20 cellular contexts compared by ENCODE assay signal in genomic region chr7:4186513-4186780, GRCh38.
A peak's percentile ranks its signal among the peaks of the same experiment; 100 is the strongest.
DNase-seq lines count a peak whose midpoint lies in the region; ATAC-seq and TF ChIP-seq lines count a peak whose summit lies in the region.
"Had no signal": no experiment of that assay in that cellular context is flagged by ENCODE, and none has a peak within 500 bp of the region (broad histone marks: within the 10 kb centered on the region; RNA-seq: fewer than 3 reads in every experiment).

No MANE protein-coding gene starts in this region.

- no peaks in the 10 kb centered on the region for H3K9me3 Mint-ChIP-seq in MCF 10A (ENCODE audit: unreplicated experiment)
- H3K9me3 Mint-ChIP-seq: CD8-positive, alpha-beta T cell had no signal

- H3K36me3 ChIP-seq in breast epithelium (no peaks in the 10 kb centered on the region), trophoblast cell (ENCODE audit: control insufficient read depth in 1 of 2, insufficient read depth in 2 of 2, low read length in 2 of 2) (peaks cover 11 to 14% of the 10 kb centered on the region in 2 experiments), vagina (no peaks in the 10 kb centered on the region), upper lobe of left lung (no peaks in the 10 kb centered on the region)
- H3K36me3 ChIP-seq: BE2C, HAP-1 had no signal

- no peak overlapping the region for H3K4me3 ChIP-seq in breast epithelium
- H3K4me3 ChIP-seq in trophoblast cell (ENCODE audit: low read depth, low read length) = no peak overlapping the region
- H3K4me3 ChIP-seq in vagina = no peak overlapping the region
- H3K4me3 ChIP-seq in upper lobe of left lung = no peak overlapping the region
- H3K4me3 ChIP-seq: GM23338, HAP-1 had no signal

- no peak overlapping the region for H4K12ac ChIP-seq in trophoblast cell (ENCODE audit: low read depth, low read length)

- H3K4me1 ChIP-seq in breast epithelium = no peaks in the 10 kb centered on the region
- H3K4me1 ChIP-seq in trophoblast cell (ENCODE audit: control insufficient read depth in 1 of 2, insufficient read depth in 2 of 2, low read length in 2 of 2) = peaks cover 11 to 23% of the 10 kb centered on the region in 2 experiments
- peaks cover 42% of the 10 kb centered on the region for H3K4me1 ChIP-seq in vagina
- H3K4me1 ChIP-seq in upper lobe of left lung = peaks cover 0 to 11% (median 2%) of the 10 kb centered on the region in 4 donors
- H3K4me1 ChIP-seq: BE2C, Caco-2, HAP-1 had no signal

- H3K79me2 ChIP-seq in trophoblast cell (ENCODE audit: control insufficient read depth, insufficient read depth, low read length, poor library complexity) = no peaks in the 10 kb centered on the region

- H3K4ac ChIP-seq in trophoblast cell (ENCODE audit: low read depth, low read length) = no peak overlapping the region

- in situ Hi-C loops in ACHN (cut with HindIII; ENCODE audit: low pct_ligation_motif_present, low pct_unique_long_range_greater_than_20kb, low sequenced_read_pairs) = no loop called here

- H3K27ac Mint-ChIP-seq in MCF 10A (ENCODE audit: low read depth, unreplicated experiment) = no peak overlapping the region
- H3K27ac Mint-ChIP-seq: CD4-positive, CD25-positive, alpha-beta regulatory T cell; CD8-positive, alpha-beta T cell; GM23338; HFFc6 had no signal

- no peak overlapping the region for H2AFZ ChIP-seq in trophoblast cell (ENCODE audit: insufficient read depth, low read length, poor library complexity)
- H2AFZ ChIP-seq: GM23338 had no signal

- peak overlapping the region; percentile 57 to 86 for H3K27ac ChIP-seq in breast epithelium
- H3K27ac ChIP-seq in RWPE1 = peak overlapping the region; percentile 13
- H3K27ac ChIP-seq in trophoblast cell (ENCODE audit: low read depth, low read length) = no peak overlapping the region
- H3K27ac ChIP-seq in vagina = peak overlapping the region; percentile 61
- no peak overlapping the region for H3K27ac ChIP-seq in upper lobe of left lung
- H3K27ac ChIP-seq: 22Rv1, C4-2B had no signal

- H3K4me3 Mint-ChIP-seq in MCF 10A (ENCODE audit: unreplicated experiment) = no peak overlapping the region
- H3K4me3 Mint-ChIP-seq: CD4-positive, CD25-positive, alpha-beta regulatory T cell; CD8-positive, alpha-beta T cell; GM23338; HFFc6 had no signal

- peak overlapping the region; percentile 70 for H4K91ac ChIP-seq in trophoblast cell (ENCODE audit: low read depth, low read length)

- H3K9ac ChIP-seq in trophoblast cell (ENCODE audit: low read length) = no peak overlapping the region

- H3K18ac ChIP-seq in trophoblast cell (ENCODE audit: low read length) = peak overlapping the region; percentile 60

- H3K9me3 ChIP-seq in breast epithelium (no peaks in the 10 kb centered on the region), trophoblast cell (ENCODE audit: insufficient read depth, low read depth, low read length) (peaks cover 4% of the 10 kb centered on the region), vagina (no peaks in the 10 kb centered on the region), upper lobe of left lung (no peaks in the 10 kb centered on the region)
- H3K9me3 ChIP-seq: BE2C, Caco-2, HAP-1 had no signal

- peak overlapping the region; percentile 24 for H4K8ac ChIP-seq in trophoblast cell (ENCODE audit: low read depth, low read length)

- TF ChIP-seq EP300 in upper lobe of left lung (IDR thresholded peaks at IDR 0.05) = no peak

- peak overlapping the region; percentile 1 for H3K14ac ChIP-seq in trophoblast cell (ENCODE audit: low read length)

- peak overlapping the region; percentile 12 for H2BK120ac ChIP-seq in trophoblast cell (ENCODE audit: insufficient read depth, low read length, poor library complexity)

- H2AK5ac ChIP-seq in trophoblast cell (ENCODE audit: low read length) = peak overlapping the region; percentile 45

- BruUV-seq in MCF 10A (replicated peaks; lab: Mats Ljungman, UMichigan) = no TSS peak

- POLR2A ChIA-PET in MCF 10A (lab: Yijun Ruan, JAX) = no interaction called here
- POLR2A ChIA-PET in RWPE1 (lab: Yijun Ruan, JAX; ENCODE audit: low non-redundant PET) = no interaction called here

- TF ChIP-seq CTCF in breast epithelium (IDR thresholded peaks at IDR 0.05) (no peak), MCF 10A (IDR thresholded peaks at IDR 0.05; ENCODE audit: unreplicated experiment) (no peak), RWPE1 (conservative IDR thresholded peaks at IDR 0.05; ENCODE audit: low read depth) (no peak), vagina (IDR thresholded peaks at IDR 0.05) (no peak), upper lobe of left lung (IDR thresholded peaks at IDR 0.05) (no peak)

- peak overlapping the region; percentile 19 for H2BK12ac ChIP-seq in trophoblast cell (ENCODE audit: low read length)

- H3K4me2 ChIP-seq in trophoblast cell (ENCODE audit: low read length) = no peak overlapping the region
- H3K4me2 ChIP-seq: GM23338 had no signal

- DNase-seq in breast epithelium (ENCODE audit: low spot score in 2 of 2) = no peak
- no peak for DNase-seq in MCF 10A (ENCODE audit: unreplicated experiment)
- DNase-seq in RWPE1 (ENCODE audit: low spot score) = no peak
- DNase-seq in trophoblast cell = no peak
- no peak for DNase-seq in vagina (ENCODE audit: extremely low spot score in 2 of 2)
- DNase-seq in ACHN = no peak
- no peak for DNase-seq in upper lobe of left lung
- DNase-seq: AML-193; BE2C; Caco-2; CD4-positive, CD25-positive, alpha-beta regulatory T cell; CD8-positive, alpha-beta T cell; DMS153; DND-41; HFFc6 had no signal

- no peak for TF ChIP-seq POLR2A in breast epithelium (IDR thresholded peaks at IDR 0.05)
- no peak for TF ChIP-seq POLR2A in vagina (IDR thresholded peaks at IDR 0.05)
- TF ChIP-seq POLR2A in upper lobe of left lung (IDR thresholded peaks at IDR 0.05) = no peak

- intact Hi-C loops in breast epithelium (cut with DNase I; ENCODE audit: low total_unique reads) (no loop called here), MCF 10A (cut with micrococcal nuclease) (no loop called here), vagina (cut with DNase I) (no loop called here)

- H3K23ac ChIP-seq in trophoblast cell (ENCODE audit: low read length) = no peak overlapping the region

- CTCF ChIA-PET in MCF 10A (lab: Yijun Ruan, JAX) = interaction anchor here (0.5 kb wide), 1 partner anchor 59 kb away, joined by 3 read pairs; no protein-coding TSS in a partner anchor
- CTCF ChIA-PET in RWPE1 (lab: Yijun Ruan, JAX) = no interaction called here

- H3K27me3 Mint-ChIP-seq in MCF 10A (ENCODE audit: insufficient read depth, unreplicated experiment) = no peaks in the 10 kb centered on the region
- H3K27me3 Mint-ChIP-seq: CD4-positive, CD25-positive, alpha-beta regulatory T cell had no signal

- no peak overlapping the region for H2BK5ac ChIP-seq in trophoblast cell (ENCODE audit: low read depth, low read length, poor library complexity)

- no peaks in the 10 kb centered on the region for H3K36me3 Mint-ChIP-seq in MCF 10A (ENCODE audit: insufficient read depth, unreplicated experiment)
- H3K36me3 Mint-ChIP-seq: CD4-positive, CD25-positive, alpha-beta regulatory T cell; CD8-positive, alpha-beta T cell had no signal

- ATAC-seq in HG03175 (IDR thresholded peaks at IDR 0.05; ENCODE audit: unreplicated experiment) = no peak
- no peak for ATAC-seq in upper lobe of left lung (ENCODE audit: low FRiP score in 2 of 2)
- ATAC-seq: CD8-positive, alpha-beta T cell; GM23338 had no signal

- H3K79me1 ChIP-seq in trophoblast cell (ENCODE audit: low read length) = peaks cover 8% of the 10 kb centered on the region

- WGBS in trophoblast cell (ENCODE audit: extremely low coverage, insufficient coverage, insufficient read length) = no CpG with 5 or more reads among the region's 9 CpGs
- WGBS in upper lobe of left lung, 2 donors = 95 to 100% methylated on average over 5 to 8 of the region's 9 CpGs

- peaks cover 7% of the 10 kb centered on the region for H3K4me1 Mint-ChIP-seq in MCF 10A (ENCODE audit: insufficient read depth, unreplicated experiment)
- H3K4me1 Mint-ChIP-seq: CD4-positive, CD25-positive, alpha-beta regulatory T cell had no signal

- no peaks in the 10 kb centered on the region for H3K27me3 ChIP-seq in breast epithelium
- H3K27me3 ChIP-seq in trophoblast cell (ENCODE audit: insufficient read depth, low read length) = no peaks in the 10 kb centered on the region
- no peaks in the 10 kb centered on the region for H3K27me3 ChIP-seq in vagina
- H3K27me3 ChIP-seq in upper lobe of left lung = no peaks in the 10 kb centered on the region
- H3K27me3 ChIP-seq: BE2C had no signal

Comparison
In these comparisons a context has a peak if more than half of its experiments do, and no peak if none do; other contexts are left out.
1. H3K27ac ChIP-seq: peak in breast epithelium (2 of 2), RWPE1 (single experiment) and vagina (single experiment); none in trophoblast cell (single experiment) and upper lobe of left lung (0 of 4).